11 cellular contexts compared by ENCODE assay signal in genomic region chr13:90492872-90493271, GRCh38.
"Had no signal": no experiment of that assay in that cellular context is flagged by ENCODE, and none has a peak within 500 bp of the region (broad histone marks: within the 10 kb centered on the region; RNA-seq: fewer than 3 reads in every experiment).

No MANE protein-coding gene starts in this region.

- H3K36me3 ChIP-seq: HAP-1 had no signal

- H3K27ac ChIP-seq: GM23248 had no signal

- FAIRE-seq: H1, H54 had no signal

- H3K4me3 ChIP-seq: GM23248, GM23338, HAP-1 had no signal

- H3K27ac Mint-ChIP-seq: GM23338, H9, HFFc6 had no signal

- H3K4me1 Mint-ChIP-seq: GM23338, H9 had no signal

- H3K9me3 ChIP-seq: HAP-1 had no signal

- H3K9me3 Mint-ChIP-seq: GM23338, HFFc6 had no signal

- H3K4me3 Mint-ChIP-seq: GM23338, H9, HFFc6 had no signal

- H3K9ac ChIP-seq: GM23248 had no signal

- H3K4me1 ChIP-seq: HAP-1 had no signal

- DNase-seq: GM23248, GOT3, H7, H9, HCEC 1CT, HFFc6 had no signal

- ATAC-seq: GM23338, HCT116 had no signal

- H3K4me2 ChIP-seq: GM23338 had no signal

- H2AFZ ChIP-seq: GM23248, GM23338 had no signal
